ENCODE assay signal across 9 cellular contexts in the genomic region with DNA sequence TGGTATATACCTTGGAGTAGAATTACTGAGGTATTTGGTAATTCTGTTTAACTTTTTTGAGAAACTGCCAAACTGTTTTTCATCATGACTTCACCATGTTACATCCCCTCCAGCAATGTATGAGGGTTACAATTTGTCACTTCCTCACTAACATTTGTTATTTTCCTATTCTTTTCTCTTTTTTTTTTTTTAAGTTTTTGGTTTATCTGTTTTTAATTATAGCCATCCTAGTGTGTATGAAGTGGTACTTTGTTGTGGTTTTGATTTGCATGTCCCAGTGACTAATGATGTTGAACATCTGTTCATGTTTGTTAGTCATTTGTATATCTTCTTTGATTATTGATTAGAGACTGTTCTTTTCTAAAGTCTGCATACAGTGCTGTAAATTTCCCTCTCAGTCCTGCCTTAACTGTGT.
DNase-seq lines count a peak whose midpoint lies in the region; ATAC-seq and TF ChIP-seq lines count a peak whose summit lies in the region.
"Had no signal": no experiment of that assay in that cellular context is flagged by ENCODE, and none has a peak within 500 bp of the region (broad histone marks: within the 10 kb centered on the region; RNA-seq: fewer than 3 reads in every experiment).

No MANE protein-coding gene starts in this region.

- H3K9me3 Mint-ChIP-seq in activated T-cell treated with anti-CD3 and anti-CD28 coated beads, Interleukin-2, amount 50 U/mL, for 4 hours: no peaks in the 10 kb centered on the region
- H3K9me3 Mint-ChIP-seq in stimulated activated naive CD8-positive, alpha-beta T cell treated with anti-CD3 and anti-CD28 coated beads, Interleukin-15, Interleukin-2, amounts not matched to agents 100 ng/mL and 50 ng/mL, for 24 hours: peaks cover 5% of the 10 kb centered on the region

- H3K36me3 Mint-ChIP-seq in activated T-cell treated with anti-CD3 and anti-CD28 coated beads, Interleukin-2, amount 50 U/mL, for 4 hours (ENCODE audit: insufficient read depth): peaks cover 9% of the 10 kb centered on the region
- peaks cover 4% of the 10 kb centered on the region for H3K36me3 Mint-ChIP-seq in stimulated activated naive CD8-positive, alpha-beta T cell treated with anti-CD3 and anti-CD28 coated beads, Interleukin-15, Interleukin-2, amounts not matched to agents 100 ng/mL and 50 ng/mL, for 24 hours (ENCODE audit: low read depth)

- peak overlapping the region; percentile 70 for H3K27ac Mint-ChIP-seq in stimulated activated naive CD8-positive, alpha-beta T cell treated with anti-CD3 and anti-CD28 coated beads, Interleukin-15, Interleukin-2, amounts not matched to agents 100 ng/mL and 50 ng/mL, for 24 hours
- H3K27ac Mint-ChIP-seq: brain had no signal

- no peak for DNase-seq in activated T-cell treated with anti-CD3 and anti-CD28 coated beads, Interleukin-2, amount 50 U/mL, for 4 hours
- DNase-seq in activated T-cell treated with anti-CD3 and anti-CD28 coated beads, Interleukin-2, amount 50 U/mL, for 48 hours: no peak
- DNase-seq in NCI-H2029 treated with DMSO at 0.1 percent for 48 hours (lab: John Stamatoyannopoulos, UW) (no peak), OCI-M1 (lab: John Stamatoyannopoulos, UW) (no peak), ureter (ENCODE audit: low spot score) (no peak)

- no peaks in the 10 kb centered on the region for H3K27me3 Mint-ChIP-seq in activated T-cell treated with anti-CD3 and anti-CD28 coated beads, Interleukin-2, amount 50 U/mL, for 4 hours (ENCODE audit: low read depth)
- H3K27me3 Mint-ChIP-seq in stimulated activated naive CD8-positive, alpha-beta T cell treated with anti-CD3 and anti-CD28 coated beads, Interleukin-15, Interleukin-2, amounts not matched to agents 100 ng/mL and 50 ng/mL, for 24 hours: no peaks in the 10 kb centered on the region
- H3K27me3 Mint-ChIP-seq: brain had no signal

- no peak overlapping the region for H2AFZ ChIP-seq in SU-DHL-6 (ENCODE audit: low read depth, low read length, severe bottlenecking)

- peak overlapping the region; percentile 25 for H3K4me3 ChIP-seq in SU-DHL-6 (ENCODE audit: insufficient read depth, low read length, poor library complexity, severe bottlenecking)

- H3K4me3 Mint-ChIP-seq in activated T-cell treated with anti-CD3 and anti-CD28 coated beads, Interleukin-2, amount 50 U/mL, for 4 hours: no peak overlapping the region
- no peak overlapping the region for H3K4me3 Mint-ChIP-seq in stimulated activated naive CD8-positive, alpha-beta T cell treated with anti-CD3 and anti-CD28 coated beads, Interleukin-15, Interleukin-2, amounts not matched to agents 100 ng/mL and 50 ng/mL, for 24 hours
- H3K4me3 Mint-ChIP-seq: brain had no signal

- H3K4me1 Mint-ChIP-seq in activated T-cell treated with anti-CD3 and anti-CD28 coated beads, Interleukin-2, amount 50 U/mL, for 4 hours (ENCODE audit: low read depth): peaks cover 38% of the 10 kb centered on the region
- H3K4me1 Mint-ChIP-seq in stimulated activated naive CD8-positive, alpha-beta T cell treated with anti-CD3 and anti-CD28 coated beads, Interleukin-15, Interleukin-2, amounts not matched to agents 100 ng/mL and 50 ng/mL, for 24 hours (ENCODE audit: low read depth): peaks cover 38% of the 10 kb centered on the region

- peak overlapping the region; percentile 98 for H3K27ac ChIP-seq in SU-DHL-6 (ENCODE audit: low read depth, low read length)

- peak overlapping the region; percentile 42 for H3K9ac ChIP-seq in SU-DHL-6 (ENCODE audit: low read length)

- no peak for TF ChIP-seq CTCF in SU-DHL-6 (IDR thresholded peaks at IDR 0.05; ENCODE audit: insufficient read depth, low read length, poor library complexity, severe bottlenecking)

- H3K79me2 ChIP-seq in SU-DHL-6 (ENCODE audit: insufficient read depth, low read length): peaks cover 79% of the 10 kb centered on the region

- H3K4me2 ChIP-seq in SU-DHL-6 (ENCODE audit: low read depth, low read length, poor library complexity, severe bottlenecking): peak overlapping the region; percentile 80

- peak; percentile 55 to 67 for ATAC-seq in activated T-cell treated with anti-CD3 and anti-CD28 coated beads, Interleukin-2, amount 50 U/mL, for 4 hours
- peak; percentile 43 for ATAC-seq in HG02938 (IDR thresholded peaks at IDR 0.05; ENCODE audit: unreplicated experiment)

- peaks cover 79% of the 10 kb centered on the region for H3F3A ChIP-seq in SU-DHL-6 (ENCODE audit: insufficient read depth)

- H4K20me1 ChIP-seq in SU-DHL-6 (ENCODE audit: low read depth, low read length): no peaks in the 10 kb centered on the region

- H3K9me3 ChIP-seq in SU-DHL-6 (ENCODE audit: insufficient read depth, low read length): peaks cover 11% of the 10 kb centered on the region; the same call in 1 of the 2 replicates

- no peaks in the 10 kb centered on the region for H3K9me2 ChIP-seq in SU-DHL-6 (replicated peaks; ENCODE audit: insufficient read depth, low read length)

- H3K27me3 ChIP-seq in SU-DHL-6 (ENCODE audit: low read length): no peaks in the 10 kb centered on the region

- H3K36me3 ChIP-seq in SU-DHL-6 (ENCODE audit: low read length): peaks cover 19% of the 10 kb centered on the region
